1 cellular context compared by ENCODE assay signal in the genomic region with DNA sequence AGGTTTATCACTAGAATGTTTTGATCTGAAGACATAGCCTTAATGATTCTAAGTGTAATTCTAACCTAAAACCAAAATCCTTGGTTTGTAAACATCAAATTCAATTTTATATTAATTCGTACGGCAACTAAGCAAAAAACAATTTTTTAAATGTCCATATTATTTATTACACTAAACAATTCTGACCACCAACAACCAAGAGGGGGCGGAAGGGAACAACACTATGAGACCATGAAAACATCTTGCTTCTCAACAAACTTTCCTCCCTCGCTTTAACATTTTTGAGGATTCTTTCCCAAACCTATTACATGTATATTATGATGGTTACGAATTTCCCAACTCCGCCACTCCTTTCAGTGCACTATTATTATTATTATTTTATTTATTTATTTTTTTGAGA.
TF ChIP-seq lines count a peak whose summit lies in the region.

No MANE protein-coding gene starts in this region.

TF ChIP-seq in GM12878, 131 proteins besides CTCF, POLR2A, EP300 and RAD21:
- TF ChIP-seq KDM1A (IDR thresholded peaks at IDR 0.05; ENCODE audit: borderline replicate concordance) (no peak), SMC3 (IDR thresholded peaks at IDR 0.05; ENCODE audit: borderline replicate concordance, low read length) (peak; percentile 23; the same call in 1 of the 2 replicates), PAX5 (IDR thresholded peaks at IDR 0.05; ENCODE audit: borderline replicate concordance, low read depth, low read length) (no peak)
TF ChIP-seq in GM12878: peak in this region for 1.
